Comparison of ENCODE assay signal across 21 cellular contexts in the genomic region with DNA sequence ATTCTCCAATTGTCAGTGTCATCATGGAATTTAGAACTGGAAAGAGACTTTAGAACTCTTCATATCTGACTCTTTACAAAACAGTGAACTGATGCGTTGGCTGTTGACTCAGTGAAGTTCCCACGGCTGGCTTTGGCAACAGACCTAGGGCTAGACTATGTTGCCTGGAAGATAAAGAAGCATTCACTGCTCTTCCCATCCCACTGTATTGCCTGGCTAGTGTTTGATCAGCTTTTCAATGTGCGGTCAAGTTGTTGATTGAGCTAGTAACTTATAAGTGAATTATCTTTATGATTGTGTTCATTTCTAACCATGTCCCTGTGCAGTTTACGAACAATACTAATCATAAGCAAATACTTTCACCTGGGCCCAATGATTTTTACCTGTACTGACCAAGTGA.
"Had no signal": no experiment of that assay in that cellular context is flagged by ENCODE, and none has a peak within 500 bp of the region (broad histone marks: within the 10 kb centered on the region; RNA-seq: fewer than 3 reads in every experiment).

No MANE protein-coding gene starts in this region.

- H3K4me1 ChIP-seq: colonic mucosa, esophagus squamous epithelium, parathyroid adenoma, spleen, testis, tibial artery had no signal

- DNase-seq: colonic mucosa; effector memory CD4-positive, alpha-beta T cell; esophagus squamous epithelium; hypothalamus; immature natural killer cell; naive B cell; sigmoid colon; spleen; stimulated activated CD4-positive, alpha-beta T cell treated with anti-CD3 and anti-CD28 coated beads, Interleukin-4, amount 100 ng/mL, for 4 hours; stimulated activated naive CD8-positive, alpha-beta T cell treated with anti-CD3 and anti-CD28 coated beads, Interleukin-15, Interleukin-2, amounts not matched to agents 100 U/mL and 50 U/mL, for 24 hours; substantia nigra; testis; tibial artery had no signal

- FAIRE-seq: endothelial cell of umbilical vein, keratinocyte had no signal

- H3K9me3 ChIP-seq: colonic mucosa, esophagus squamous epithelium, sigmoid colon, spleen, testis, tibial artery had no signal

- ATAC-seq: left lobe of liver; stimulated activated memory B cell treated with anti-CD40 and anti-IgM and Interleukin-4, amounts not matched to agents 10 μg/mL and 1 μg/mL and 100 μg/mL, for 72 hours; stimulated activated naive CD8-positive, alpha-beta T cell treated with anti-CD3 and anti-CD28 coated beads, Interleukin-15, Interleukin-2, amounts not matched to agents 100 U/mL and 50 U/mL, for 24 hours had no signal

- H3K36me3 ChIP-seq: colonic mucosa, esophagus squamous epithelium, neural progenitor cell, sigmoid colon, spleen, tibial artery had no signal

- H3K4me3 ChIP-seq: colonic mucosa, esophagus squamous epithelium, lung, neural progenitor cell, sigmoid colon, skin epidermis, spleen, testis, tibial artery had no signal
